ENCODE assay signal across 22 cellular contexts in genomic region chr1:41345434-41346075, GRCh38. TPM values are rescaled to one million over a fixed set of nuclear protein-coding genes. Genes with fewer than 3 reads are reported as not detected.
"Had no signal": no experiment of that assay in that cellular context is flagged by ENCODE, and none has a peak within 500 bp of the region (broad histone marks: within the 10 kb centered on the region; RNA-seq: fewer than 3 reads in every experiment).

No MANE protein-coding gene starts in this region.

- ATAC-seq: esophagus mucosa, left ventricle myocardium superior, right lobe of liver, SK-N-SH treated with all-trans-retinoic acid at 6 μM for 48 hours had no signal

- DNase-seq: activated CD4-positive, alpha-beta T cell treated with anti-CD3 and anti-CD28 coated beads for 1 hour; activated CD4-positive, alpha-beta T cell treated with anti-CD3 and anti-CD28 coated beads, Interleukin-2, amount 50 U/mL, for 1 hour; activated CD8-positive, alpha-beta T cell treated with anti-CD3 and anti-CD28 coated beads, Interleukin-2, amount 10 ng/mL, durations not matched to agents 7 days and 5 days; activated naive CD8-positive, alpha-beta T cell treated with anti-CD3 and anti-CD28 coated beads, Interleukin-2, amount 10 ng/mL, durations not matched to agents 7 days and 5 days; amygdala; effector CD8-positive, alpha-beta T cell; glutamatergic neuron; immature natural killer cell; kidney glomerular epithelial cell; left ventricle myocardium superior; mammary epithelial cell; midbrain; nephron progenitor cell; nucleus accumbens; small intestine; stimulated activated CD8-positive, alpha-beta memory T cell treated with anti-CD3 and anti-CD28 coated beads, Interleukin-4, amount 100 ng/mL, for 48 hours; stimulated activated naive B cell treated with anti-CD40 and anti-IgM and Interleukin-4, amounts not matched to agents 10 μg/mL and 1 μg/mL and 100 μg/mL, for 72 hours; testis had no signal

- H3K9me3 ChIP-seq: right lobe of liver, testis had no signal

- H3K36me3 ChIP-seq: right lobe of liver had no signal

- H3K4me1 ChIP-seq: testis had no signal

- H3K27ac ChIP-seq: hepatocyte, right lobe of liver, testis had no signal

- H3K4me3 ChIP-seq: hepatocyte, right lobe of liver, testis had no signal

RNA-seq across cellular contexts. Expression of gene FOXO6, which starts 15.7 kb away (rescaled TPM):
- total RNA-seq: activated naive CD8-positive, alpha-beta T cell treated with anti-CD3 and anti-CD28 coated beads, Interleukin-2, amount 10 ng/mL, durations not matched to agents 7 days and 5 days; esophagus mucosa had no signal
